8 cellular contexts compared by ENCODE assay signal in the genomic region with DNA sequence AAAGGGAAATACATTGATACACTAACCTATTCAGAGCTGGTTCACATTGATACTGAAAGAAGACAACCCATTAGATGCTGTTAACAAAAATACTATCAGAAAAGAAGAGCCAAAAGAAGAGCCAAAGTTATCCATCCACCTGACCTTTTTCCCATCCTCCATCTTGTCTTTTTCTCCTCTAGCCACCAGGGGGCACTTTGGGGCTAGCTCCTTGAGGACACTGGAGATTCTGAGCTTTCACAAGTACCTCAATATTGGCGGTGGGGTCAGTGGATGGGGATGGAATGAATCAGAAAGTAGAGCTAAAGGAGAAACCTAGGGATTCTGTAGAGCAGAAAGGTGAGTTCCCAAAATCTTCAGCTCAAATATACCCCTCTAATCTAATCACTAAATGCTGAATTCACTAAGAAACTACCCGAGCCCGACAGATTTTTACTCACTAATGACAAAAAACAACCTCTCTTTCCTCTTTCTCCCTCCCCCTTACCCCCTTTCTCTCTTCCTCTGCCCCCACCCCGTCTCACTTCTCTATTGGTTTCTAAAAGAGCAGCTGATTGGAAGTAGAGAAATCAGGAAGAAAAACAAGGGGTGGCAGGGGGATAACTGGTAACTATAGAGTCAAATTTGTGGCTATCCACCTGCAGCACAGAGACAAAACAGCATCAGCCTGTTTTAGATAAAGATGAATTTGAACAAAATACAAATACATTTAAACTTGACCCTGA.
A peak's percentile ranks its signal among the peaks of the same experiment; 100 is the strongest.
DNase-seq lines count a peak whose midpoint lies in the region; ATAC-seq and TF ChIP-seq lines count a peak whose summit lies in the region.

No MANE protein-coding gene starts in this region.

- peaks cover 27% of the 10 kb centered on the region for H3K36me3 Mint-ChIP-seq in osteocyte (ENCODE audit: unreplicated experiment)

- no peaks in the 10 kb centered on the region for H3K27me3 Mint-ChIP-seq in osteocyte (ENCODE audit: unreplicated experiment)

- DNase-seq in GM03348 (ENCODE audit: low spot score) (peak; percentile 54), NCI-H69 (lab: John Stamatoyannopoulos, UW) (peak; percentile 83), caudate nucleus (lab: John Stamatoyannopoulos, UW) (peak in 15 of 61 donors; percentile 12 to 57 (median 28)), osteocyte (ENCODE audit: extremely low spot score, unreplicated experiment) (no peak), foreskin melanocyte (no peak)
- DNase-seq in effector CD8-positive, alpha-beta T cell (lab: John Stamatoyannopoulos, UW), result no peak

- H3K4me3 Mint-ChIP-seq in osteocyte (ENCODE audit: unreplicated experiment), result no peak overlapping the region

- no peak for ATAC-seq in GM19397 (IDR thresholded peaks at IDR 0.05; ENCODE audit: unreplicated experiment)

- no peak overlapping the region for H3K27ac Mint-ChIP-seq in osteocyte (ENCODE audit: unreplicated experiment)

- no peaks in the 10 kb centered on the region for H3K4me1 Mint-ChIP-seq in osteocyte (ENCODE audit: unreplicated experiment)

- TF ChIP-seq CTCF in 22Rv1 (IDR thresholded peaks at IDR 0.05), result peak; percentile 86
- peak; percentile 63 for TF ChIP-seq CTCF in osteocyte (IDR thresholded peaks at IDR 0.05)

- H3K9me3 Mint-ChIP-seq in osteocyte (ENCODE audit: unreplicated experiment), result peaks cover 12% of the 10 kb centered on the region

- H3K27ac ChIP-seq in 22Rv1 (no peak overlapping the region), caudate nucleus (ENCODE audit: low read depth, low read length) (peak overlapping the region; percentile 77)

Comparison
In these comparisons a context has a peak if more than half of its experiments do, and no peak if none do; other contexts are left out.
1. DNase-seq: peak in GM03348 (single experiment) and NCI-H69 (single experiment); none in osteocyte (single experiment), effector CD8-positive, alpha-beta T cell (single experiment) and foreskin melanocyte (single experiment).